ENCODE assay signal across 8 cellular contexts in the genomic region with DNA sequence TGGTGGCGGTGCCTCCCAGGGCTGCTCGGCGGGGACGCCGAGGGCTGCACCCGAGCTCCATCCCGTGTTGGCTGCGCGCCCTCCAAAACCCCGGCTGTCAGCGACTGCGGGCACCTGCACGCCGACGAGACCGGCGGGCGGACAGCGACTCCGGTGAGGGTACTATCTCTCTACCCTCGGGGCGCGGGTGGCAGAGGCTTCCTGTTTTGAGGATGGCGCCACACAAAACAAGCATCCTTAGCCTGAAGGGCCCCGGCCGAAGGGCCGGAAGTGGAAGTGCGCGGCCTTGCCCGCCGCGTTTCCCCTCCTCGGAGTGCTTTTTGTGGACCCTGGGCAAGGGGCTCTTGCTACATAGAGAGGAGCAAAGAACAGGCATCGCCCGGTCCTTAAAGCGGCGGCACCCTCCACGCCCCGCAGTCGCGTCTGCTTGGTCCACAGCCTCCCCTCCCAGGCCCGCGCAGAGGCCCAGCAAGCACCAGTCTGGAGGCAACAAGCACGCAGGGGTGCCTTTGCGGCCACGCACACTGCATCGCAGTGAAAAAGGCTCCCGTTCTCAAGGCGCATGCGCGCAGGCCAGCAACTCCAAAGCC. TPM values are rescaled to one million over a fixed set of nuclear protein-coding genes. Genes with fewer than 3 reads are reported as not detected.
A peak's percentile ranks its signal among the peaks of the same experiment; 100 is the strongest.
DNase-seq lines count a peak whose midpoint lies in the region; ATAC-seq and TF ChIP-seq lines count a peak whose summit lies in the region.

No MANE protein-coding gene starts in this region.

- H3K4me1 ChIP-seq in muscle layer of duodenum (ENCODE audit: control insufficient read depth in 1 of 2, insufficient read depth in 2 of 2, low read length in 2 of 2) = peaks cover 26 to 27% of the 10 kb centered on the region in 2 donors

- H3K4me3 ChIP-seq in AG04449 (ENCODE audit: low read depth, low read length) (peak overlapping the region; percentile 69), epithelial cell of proximal tubule (ENCODE audit: low read depth, low read length) (peak overlapping the region; percentile 75), muscle layer of duodenum (ENCODE audit: low read depth in 1 of 2, low read length in 2 of 2) (peak overlapping the region; percentile 73 to 97)

- POLR2A ChIA-PET in AG04449 (lab: Yijun Ruan, JAX) = no interaction called here

- peaks cover 0 to 6% of the 10 kb centered on the region in 2 donors for H3K36me3 ChIP-seq in muscle layer of duodenum (ENCODE audit: control insufficient read depth in 1 of 2, insufficient read depth in 2 of 2, low read length in 2 of 2)

- no peaks in the 10 kb centered on the region for H3K27me3 ChIP-seq in muscle layer of duodenum (ENCODE audit: low read depth, low read length)

- H3K27ac ChIP-seq in muscle layer of duodenum (ENCODE audit: low read length) (peak overlapping the region; percentile 96), substantia nigra (ENCODE audit: low read depth, low read length, poor library complexity, severe bottlenecking) (peak overlapping the region; percentile 98)

- CTCF ChIA-PET in AG04449 (lab: Yijun Ruan, JAX) = interaction anchor here (0.6 to 1.0 kb wide), 3 partner anchors 12 to 355 kb away, joined by 3 to 4 read pairs (median 4); no protein-coding TSS in a partner anchor

- peaks cover 0 to 9% of the 10 kb centered on the region in 2 donors for H3K9me3 ChIP-seq in muscle layer of duodenum (ENCODE audit: control insufficient read depth in 1 of 2, low read length in 2 of 2)

- no peak for TF ChIP-seq CTCF in AG04449 (IDR thresholded peaks at IDR 0.05; ENCODE audit: insufficient read depth, low read length, missing control alignments)
- no peak for TF ChIP-seq CTCF in epithelial cell of proximal tubule (conservative IDR thresholded peaks at IDR 0.05; ENCODE audit: low read depth, low read length)

- TF ChIP-seq POLR2A in GM18505 (IDR thresholded peaks at IDR 0.05; ENCODE audit: borderline replicate concordance, extremely low read depth, insufficient read depth, insufficient read length) = peak; percentile 94

- peak; percentile 36 for ATAC-seq in GM18505 (IDR thresholded peaks at IDR 0.05; ENCODE audit: unreplicated experiment)
- peak; percentile 25 for ATAC-seq in HG02870 (IDR thresholded peaks at IDR 0.05; ENCODE audit: unreplicated experiment)

- no peak for DNase-seq in AG04449 (ENCODE audit: low read depth, low spot score)
- DNase-seq in NCI-H146 treated with DMSO at 0.1 percent for 48 hours (lab: John Stamatoyannopoulos, UW; ENCODE audit: unreplicated experiment) = peak; percentile 64
- peak; percentile 53 for DNase-seq in activated CD4-positive, alpha-beta T cell treated with anti-CD3 and anti-CD28 coated beads for 1 hour
- no peak for DNase-seq in epithelial cell of proximal tubule (ENCODE audit: low read depth)
- DNase-seq in substantia nigra (lab: John Stamatoyannopoulos, UW) = peak in 35 of 49 donors; percentile 43 to 92 (median 77)

RNA-seq across cellular contexts. Expression of a gene that starts 0.6 kb away (rescaled TPM):
- 9.8 and 10.2 TPM in 2 replicates for total RNA-seq in epithelial cell of proximal tubule

Comparison
In these comparisons a context has a peak if more than half of its experiments do, and no peak if none do; other contexts are left out.
1. DNase-seq: peak in NCI-H146 treated with DMSO at 0.1 percent for 48 hours (single experiment), activated CD4-positive, alpha-beta T cell treated with anti-CD3 and anti-CD28 coated beads for 1 hour (single experiment) and substantia nigra (35 of 49); none in AG04449 (single experiment) and epithelial cell of proximal tubule (single experiment).
2. Peak in every context shown above with its lines, with median percentiles within 50 percentile points of each other: H3K4me3 ChIP-seq.